25 cellular contexts compared by ENCODE assay signal in genomic region chr1:213651077-213651476, GRCh38.
"Had no signal": no experiment of that assay in that cellular context is flagged by ENCODE, and none has a peak within 500 bp of the region (broad histone marks: within the 10 kb centered on the region; RNA-seq: fewer than 3 reads in every experiment).

No MANE protein-coding gene starts in this region.

- H3K79me2 ChIP-seq: parathyroid adenoma had no signal

- H3K4me1 ChIP-seq: gastrocnemius medialis, parathyroid adenoma, suprapubic skin, upper lobe of right lung, vagina had no signal

- H3K4me3 ChIP-seq: gastrocnemius medialis, lung, smooth muscle cell, suprapubic skin, transverse colon, upper lobe of right lung, vagina had no signal

- FAIRE-seq: keratinocyte had no signal

- ATAC-seq: esophagus mucosa; gastrocnemius medialis; left lobe of liver; natural killer cell; sciatic nerve; stimulated activated naive CD8-positive, alpha-beta T cell treated with anti-CD3 and anti-CD28 coated beads, Interleukin-15, amount 100 ng/mL, for 72 hours; upper lobe of right lung had no signal

- DNase-seq: effector CD8-positive, alpha-beta T cell; endodermal cell; foreskin fibroblast; gastrocnemius medialis; head of caudate nucleus; natural killer cell; stimulated activated CD4-positive, alpha-beta T cell treated with anti-CD3 and anti-CD28 coated beads, Interleukin-12 subunit alpha, Interleukin-12 subunit beta, amount 100 ng/mL, for 4 hours; stimulated activated CD4-positive, alpha-beta T cell treated with anti-CD3 and anti-CD28 coated beads, Interleukin-1b, Interleukin-23, amount 100 ng/mL, for 48 hours; stimulated activated CD4-positive, alpha-beta T cell treated with anti-CD3 and anti-CD28 coated beads, Interleukin-4, amount 100 ng/mL, for 1 hour; stimulated activated CD8-positive, alpha-beta memory T cell treated with anti-CD3 and anti-CD28 coated beads, Interleukin-4, amount 100 ng/mL, for 48 hours; stimulated activated naive CD4-positive, alpha-beta T cell; stimulated activated naive CD8-positive, alpha-beta T cell treated with anti-CD3 and anti-CD28 coated beads, Interleukin-15, amount 100 ng/mL, for 72 hours; transverse colon; upper lobe of right lung had no signal

- H3K4me2 ChIP-seq: smooth muscle cell had no signal

- H3K36me3 ChIP-seq: gastrocnemius medialis, neutrophil, suprapubic skin, transverse colon, upper lobe of right lung, vagina had no signal

- H3K27me3 ChIP-seq: gastrocnemius medialis, neutrophil, transverse colon, upper lobe of right lung, vagina had no signal

- H2AFZ ChIP-seq: parathyroid adenoma had no signal

- H3K27ac ChIP-seq: epithelial cell of prostate, gastrocnemius medialis, neutrophil, parathyroid adenoma, suprapubic skin, transverse colon, upper lobe of right lung, vagina had no signal

- H3K9ac ChIP-seq: parathyroid adenoma had no signal

- H3K9me3 ChIP-seq: gastrocnemius medialis, neutrophil, suprapubic skin, transverse colon, upper lobe of right lung, vagina had no signal
